8 cellular contexts compared by ENCODE assay signal in the genomic region with DNA sequence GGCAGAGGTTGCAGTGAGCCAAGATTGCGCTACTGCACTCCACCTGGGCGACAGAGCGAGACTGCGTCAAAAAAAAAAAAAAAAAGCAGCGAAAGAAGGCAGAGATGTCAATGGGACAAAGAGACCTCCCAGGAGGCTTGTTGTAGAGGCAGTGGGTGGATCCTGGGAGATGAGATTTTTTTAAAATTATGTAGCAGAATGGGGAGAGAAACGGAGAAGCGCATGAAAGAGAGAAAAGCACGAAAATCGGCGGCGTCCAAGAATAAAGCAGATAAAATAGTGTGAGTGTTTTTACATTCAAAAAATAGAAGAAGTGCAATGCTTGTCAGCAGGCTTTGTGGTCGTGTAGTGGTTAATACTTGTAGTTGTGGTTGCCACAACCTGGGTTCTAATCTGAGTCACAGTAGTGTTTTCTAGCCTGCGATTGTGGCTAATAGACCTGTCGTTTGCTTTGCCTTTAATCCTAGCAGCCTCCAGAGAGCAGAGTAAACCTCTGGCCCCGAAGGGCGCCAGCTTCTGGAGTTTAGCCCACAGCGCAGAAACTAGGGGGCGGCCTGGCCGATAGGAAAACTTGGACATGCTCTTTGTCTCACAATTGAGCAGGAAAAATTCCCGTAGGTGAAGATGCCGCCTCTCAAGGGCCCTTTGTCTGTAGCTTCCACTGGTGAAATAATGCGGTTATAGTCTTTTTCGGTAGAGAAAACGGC. TPM values are rescaled to one million over a fixed set of nuclear protein-coding genes. Genes with fewer than 3 reads are reported as not detected.
DNase-seq lines count a peak whose midpoint lies in the region; ATAC-seq and TF ChIP-seq lines count a peak whose summit lies in the region.
"Not testable (repeated sequence)": the region's sequence is repeated elsewhere in the genome, so short reads cannot be mapped to it uniquely, and the experiment has no call there.

No MANE protein-coding gene starts in this region.

- H3K4me1 Mint-ChIP-seq in activated naive CD8-positive, alpha-beta T cell treated with anti-CD3 and anti-CD28 coated beads, Interleukin-2, amount 50 U/mL, for 24 hours = not testable (repeated sequence)

- H3K27me3 Mint-ChIP-seq in activated naive CD8-positive, alpha-beta T cell treated with anti-CD3 and anti-CD28 coated beads, Interleukin-2, amount 50 U/mL, for 24 hours = not testable (repeated sequence)

- H3K27ac Mint-ChIP-seq in activated naive CD8-positive, alpha-beta T cell treated with anti-CD3 and anti-CD28 coated beads, Interleukin-2, amount 50 U/mL, for 24 hours = not testable (repeated sequence)

- not testable (repeated sequence) for H3K9ac ChIP-seq in KMS-11

- not testable (repeated sequence) for TF ChIP-seq CTCF in GM13976 (IDR thresholded peaks at IDR 0.05; ENCODE audit: borderline replicate concordance, control extremely low read depth, extremely low read depth, insufficient read depth, missing control alignments); KMS-11 (conservative IDR thresholded peaks at IDR 0.05; ENCODE audit: low read depth, low read length); vagina (IDR thresholded peaks at IDR 0.05)

- peak; percentile 54 for ATAC-seq in GM21526 (IDR thresholded peaks at IDR 0.05; ENCODE audit: low FRiP score, unreplicated experiment)
- ATAC-seq in HG02885 (IDR thresholded peaks at IDR 0.05; ENCODE audit: poor library complexity, unreplicated experiment) = peak; percentile 77
- ATAC-seq in activated naive CD8-positive, alpha-beta T cell treated with anti-CD3 and anti-CD28 coated beads, Interleukin-2, amount 50 U/mL, for 24 hours = peak; percentile 36

- not testable (repeated sequence) for H3K4me3 ChIP-seq in KMS-11 (IDR thresholded peaks at IDR 0.05; ENCODE audit: insufficient read depth, low read depth, low read length); vagina

- H3K36me3 ChIP-seq in KMS-11 (ENCODE audit: insufficient read depth); vagina: not testable (repeated sequence)

- peaks cover 28% of the 10 kb centered on the region; the same call in 1 of the 2 replicates for H3K27me3 ChIP-seq in KMS-11 (ENCODE audit: insufficient read depth, low read depth)
- H3K27me3 ChIP-seq in vagina = not testable (repeated sequence)

- H3K9me3 ChIP-seq in vagina = not testable (repeated sequence)

- H3K36me3 Mint-ChIP-seq in activated naive CD8-positive, alpha-beta T cell treated with anti-CD3 and anti-CD28 coated beads, Interleukin-2, amount 50 U/mL, for 24 hours (ENCODE audit: low read depth) = not testable (repeated sequence)

- not testable (repeated sequence) for H3K79me2 ChIP-seq in KMS-11 (ENCODE audit: insufficient read depth, low read depth)

- H2AFZ ChIP-seq in KMS-11 (ENCODE audit: low read depth) = not testable (repeated sequence)

- H3K27ac ChIP-seq in KMS-11, vagina: not testable (repeated sequence)

- DNase-seq in GM13976 (ENCODE audit: low spot score) = peak; percentile 68
- peak; percentile 30 for DNase-seq in activated CD4-positive, CD25-positive, alpha-beta regulatory T cell treated with anti-CD3 and anti-CD28 coated beads, Interleukin-2, amount 50 U/mL, for 72 hours
- DNase-seq in activated naive CD8-positive, alpha-beta T cell treated with anti-CD3 and anti-CD28 coated beads, Interleukin-2, amount 50 U/mL, for 24 hours = peak; percentile 39
- DNase-seq in mucosa of gallbladder (ENCODE audit: low spot score) = peak; percentile 13
- DNase-seq in vagina (ENCODE audit: extremely low spot score in 2 of 2) = peak; percentile 65 to 96

- in situ Hi-C loops in GM13976 (cut with MboI; ENCODE audit: low sequenced_read_pairs, unreplicated experiment) = not testable (repeated sequence)

- TF ChIP-seq POLR2A in vagina (IDR thresholded peaks at IDR 0.05) = not testable (repeated sequence)

- intact Hi-C loops in vagina (cut with DNase I) = not testable (repeated sequence)

- not testable (repeated sequence) for H3K9me3 Mint-ChIP-seq in activated naive CD8-positive, alpha-beta T cell treated with anti-CD3 and anti-CD28 coated beads, Interleukin-2, amount 50 U/mL, for 24 hours

- peak overlapping the region; percentile 23; the same call in 1 of the 2 replicates for H3K4me2 ChIP-seq in KMS-11

- not testable (repeated sequence) for H4K20me1 ChIP-seq in KMS-11 (ENCODE audit: insufficient read depth)

- H3K4me1 ChIP-seq in KMS-11 (ENCODE audit: low read depth, poor library complexity, severe bottlenecking); vagina: not testable (repeated sequence)

- H3K4me3 Mint-ChIP-seq in activated naive CD8-positive, alpha-beta T cell treated with anti-CD3 and anti-CD28 coated beads, Interleukin-2, amount 50 U/mL, for 24 hours = not testable (repeated sequence)

RNA-seq across cellular contexts. Expression of gene RNU1-4, which starts 11.9 kb away (rescaled TPM):
- total RNA-seq in mucosa of gallbladder (1,358 TPM), vagina (19,908 TPM)

Comparison
In these comparisons a context has a peak if more than half of its experiments do, and no peak if none do; other contexts are left out.
1. DNase-seq: peak in every context shown above with its lines; median percentile 80 in vagina; 68 in GM13976; 39 in activated naive CD8-positive, alpha-beta T cell treated with anti-CD3 and anti-CD28 coated beads, Interleukin-2, amount 50 U/mL, for 24 hours; 30 in activated CD4-positive, CD25-positive, alpha-beta regulatory T cell treated with anti-CD3 and anti-CD28 coated beads, Interleukin-2, amount 50 U/mL, for 72 hours; 13 in mucosa of gallbladder.
2. RNA of gene RNU1-4, which starts 11.9 kb away (total RNA-seq): 19,908 TPM in vagina (single experiment); 1,358 TPM in mucosa of gallbladder (single experiment); every median in the first group is over 10 times any median in the second.
3. Peak in every context shown above with its lines, with median percentiles within 50 percentile points of each other: ATAC-seq.